ENCODE assay signal across 13 cellular contexts in the genomic region with DNA sequence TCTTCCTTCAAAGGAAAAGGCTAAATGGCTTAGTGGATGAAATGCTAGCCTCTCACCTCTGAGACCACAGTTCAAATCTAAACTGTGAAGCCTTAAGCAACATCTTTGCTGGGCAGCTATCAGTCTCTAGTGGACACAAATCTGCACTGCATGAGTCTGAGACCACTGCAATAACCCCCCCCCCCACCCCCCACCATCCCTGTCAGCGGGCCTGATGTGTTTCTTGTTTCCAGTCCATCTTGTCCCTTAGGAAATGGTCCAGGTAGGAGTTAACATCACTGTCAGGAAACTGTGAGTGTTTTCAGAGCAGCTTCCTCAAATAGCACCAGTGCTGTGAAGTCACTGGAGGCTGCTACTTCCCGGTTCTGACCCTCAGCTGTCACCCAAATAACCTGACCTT.
A peak's percentile ranks its signal among the peaks of the same experiment; 100 is the strongest.
DNase-seq lines count a peak whose midpoint lies in the region; ATAC-seq and TF ChIP-seq lines count a peak whose summit lies in the region.
"Had no signal": no experiment of that assay in that cellular context is flagged by ENCODE, and none has a peak within 500 bp of the region (broad histone marks: within the 10 kb centered on the region; RNA-seq: fewer than 3 reads in every experiment).

No MANE protein-coding gene starts in this region.

- H3K36me3 Mint-ChIP-seq in chondrocyte (ENCODE audit: low read depth) (peaks cover 1% of the 10 kb centered on the region), nephron progenitor cell (ENCODE audit: low read depth) (no peaks in the 10 kb centered on the region)
- H3K36me3 Mint-ChIP-seq in activated CD4-positive, alpha-beta memory T cell treated with anti-CD3 and anti-CD28 coated beads for 36 hours, result no peaks in the 10 kb centered on the region
- H3K36me3 Mint-ChIP-seq: CD4-positive, alpha-beta memory T cell had no signal

- CTCF ChIA-PET in activated CD4-positive, alpha-beta memory T cell treated with anti-CD3 and anti-CD28 coated beads for 36 hours (lab: Charles Lee), result interaction anchor here (0.6 kb wide), 1 partner anchor 29 kb away, joined by 3 read pairs; no protein-coding TSS in a partner anchor

- TF ChIP-seq CTCF in GM12872 (IDR thresholded peaks at IDR 0.05; ENCODE audit: insufficient read depth, low read depth, low read length) (peak; percentile 21; the same call in 1 of the 3 replicates), LNCaP clone FGC (IDR thresholded peaks at IDR 0.05; ENCODE audit: control insufficient read depth, extremely low read depth, insufficient read depth) (0 out of 2 replicates have a peak, but pooled peaks have one; percentile 9), chondrocyte (IDR thresholded peaks at IDR 0.05) (peak; percentile 44), nephron progenitor cell (IDR thresholded peaks at IDR 0.05) (peak; percentile 37)

- DNase-seq in LNCaP clone FGC (ENCODE audit: low read depth), result no peak
- DNase-seq in chondrocyte (ENCODE audit: low spot score), result no peak
- DNase-seq in nephron progenitor cell, result peak; percentile 12
- DNase-seq in activated CD4-positive, alpha-beta memory T cell treated with anti-CD3 and anti-CD28 coated beads for 36 hours, result no peak
- DNase-seq in NCI-H1436 (lab: John Stamatoyannopoulos, UW), result no peak
- DNase-seq in stimulated activated naive CD8-positive, alpha-beta T cell treated with anti-CD3 and anti-CD28 coated beads, Interleukin-15, amount 100 ng/mL, for 72 hours, result no peak
- DNase-seq: activated CD4-positive, alpha-beta T cell treated with anti-CD3 and anti-CD28 coated beads for 1 hour; activated T-cell treated with anti-CD3 and anti-CD28 coated beads, Interleukin-2, amount 50 U/mL, for 24 hours; amniotic stem cell; CD4-positive, alpha-beta memory T cell had no signal

- intact Hi-C loops in activated CD4-positive, alpha-beta memory T cell treated with anti-CD3 and anti-CD28 coated beads for 36 hours (cut with micrococcal nuclease), result no loop called here

- H3K4me3 ChIP-seq in LNCaP clone FGC (ENCODE audit: low read depth, low read length), result no peak overlapping the region

- POLR2A ChIA-PET in activated CD4-positive, alpha-beta memory T cell treated with anti-CD3 and anti-CD28 coated beads for 36 hours (lab: Charles Lee), result no interaction called here

- H3K27ac Mint-ChIP-seq in chondrocyte (ENCODE audit: unreplicated experiment), result no peak overlapping the region
- H3K27ac Mint-ChIP-seq in nephron progenitor cell, result no peak overlapping the region
- H3K27ac Mint-ChIP-seq in activated CD4-positive, alpha-beta memory T cell treated with anti-CD3 and anti-CD28 coated beads for 36 hours, result no peak overlapping the region
- H3K27ac Mint-ChIP-seq in stimulated activated naive CD8-positive, alpha-beta T cell treated with anti-CD3 and anti-CD28 coated beads, Interleukin-15, amount 100 ng/mL, for 72 hours, result no peak overlapping the region
- H3K27ac Mint-ChIP-seq: activated T-cell treated with anti-CD3 and anti-CD28 coated beads, Interleukin-2, amount 50 U/mL, for 24 hours; CD4-positive, alpha-beta memory T cell; dendritic cell treated with granulocyte-macrophage colony-stimulating factor and Interleukin-4, amounts not matched to agents 40 ng/mL and 50 ng/mL, for 4 days had no signal

- H3K27me3 Mint-ChIP-seq in chondrocyte (ENCODE audit: low read depth) (peaks cover 5% of the 10 kb centered on the region), nephron progenitor cell (ENCODE audit: low read depth, poor library complexity) (no peaks in the 10 kb centered on the region)
- H3K27me3 Mint-ChIP-seq in activated CD4-positive, alpha-beta memory T cell treated with anti-CD3 and anti-CD28 coated beads for 36 hours, result peaks cover 2% of the 10 kb centered on the region
- H3K27me3 Mint-ChIP-seq in stimulated activated naive CD8-positive, alpha-beta T cell treated with anti-CD3 and anti-CD28 coated beads, Interleukin-15, amount 100 ng/mL, for 72 hours, result no peaks in the 10 kb centered on the region
- H3K27me3 Mint-ChIP-seq: CD4-positive, alpha-beta memory T cell; dendritic cell treated with granulocyte-macrophage colony-stimulating factor and Interleukin-4, amounts not matched to agents 40 ng/mL and 50 ng/mL, for 4 days had no signal

- H3K4me3 Mint-ChIP-seq in chondrocyte (ENCODE audit: unreplicated experiment) (no peak overlapping the region), nephron progenitor cell (no peak overlapping the region)
- no peak overlapping the region for H3K4me3 Mint-ChIP-seq in activated CD4-positive, alpha-beta memory T cell treated with anti-CD3 and anti-CD28 coated beads for 36 hours
- H3K4me3 Mint-ChIP-seq in stimulated activated naive CD8-positive, alpha-beta T cell treated with anti-CD3 and anti-CD28 coated beads, Interleukin-15, amount 100 ng/mL, for 72 hours, result no peak overlapping the region
- H3K4me3 Mint-ChIP-seq: activated T-cell treated with anti-CD3 and anti-CD28 coated beads, Interleukin-2, amount 50 U/mL, for 24 hours; CD4-positive, alpha-beta memory T cell; dendritic cell treated with granulocyte-macrophage colony-stimulating factor and Interleukin-4, amounts not matched to agents 40 ng/mL and 50 ng/mL, for 4 days had no signal

- H3K4me1 Mint-ChIP-seq in chondrocyte (ENCODE audit: low read depth) (peaks cover 24% of the 10 kb centered on the region), nephron progenitor cell (no peaks in the 10 kb centered on the region)
- H3K4me1 Mint-ChIP-seq in activated CD4-positive, alpha-beta memory T cell treated with anti-CD3 and anti-CD28 coated beads for 36 hours (ENCODE audit: low read depth), result no peaks in the 10 kb centered on the region
- H3K4me1 Mint-ChIP-seq in stimulated activated naive CD8-positive, alpha-beta T cell treated with anti-CD3 and anti-CD28 coated beads, Interleukin-15, amount 100 ng/mL, for 72 hours, result no peaks in the 10 kb centered on the region
- H3K4me1 Mint-ChIP-seq: CD4-positive, alpha-beta memory T cell had no signal

- peaks cover 3% of the 10 kb centered on the region for H3K9me3 Mint-ChIP-seq in chondrocyte (ENCODE audit: low read depth)
- H3K9me3 Mint-ChIP-seq in nephron progenitor cell, result peaks cover 4% of the 10 kb centered on the region
- no peaks in the 10 kb centered on the region for H3K9me3 Mint-ChIP-seq in activated CD4-positive, alpha-beta memory T cell treated with anti-CD3 and anti-CD28 coated beads for 36 hours
- peaks cover 0 to 11% of the 10 kb centered on the region in 2 donors for H3K9me3 Mint-ChIP-seq in stimulated activated naive CD8-positive, alpha-beta T cell treated with anti-CD3 and anti-CD28 coated beads, Interleukin-15, amount 100 ng/mL, for 72 hours
- H3K9me3 Mint-ChIP-seq: activated T-cell treated with anti-CD3 and anti-CD28 coated beads, Interleukin-2, amount 50 U/mL, for 24 hours had no signal

- ATAC-seq in HG02571 (IDR thresholded peaks at IDR 0.05; ENCODE audit: unreplicated experiment), result no peak
- no peak for ATAC-seq in stimulated activated naive CD8-positive, alpha-beta T cell treated with anti-CD3 and anti-CD28 coated beads, Interleukin-15, amount 100 ng/mL, for 72 hours
